Comparison of ENCODE assay signal across 9 cellular contexts in genomic region chr11:110711448-110711775, GRCh38. TPM values are rescaled to one million over a fixed set of nuclear protein-coding genes. Genes with fewer than 3 reads are reported as not detected.
DNase-seq lines count a peak whose midpoint lies in the region; ATAC-seq and TF ChIP-seq lines count a peak whose summit lies in the region.
"Had no signal": no experiment of that assay in that cellular context is flagged by ENCODE, and none has a peak within 500 bp of the region (broad histone marks: within the 10 kb centered on the region; RNA-seq: fewer than 3 reads in every experiment).

No MANE protein-coding gene starts in this region.

- no peaks in the 10 kb centered on the region for H3K36me3 ChIP-seq in GM06990 (ENCODE audit: control insufficient read depth, insufficient read depth, low read length)
- no peaks in the 10 kb centered on the region for H3K36me3 ChIP-seq in RWPE2 (ENCODE audit: low read depth)
- no peaks in the 10 kb centered on the region for H3K36me3 ChIP-seq in psoas muscle (ENCODE audit: insufficient read depth in 1 of 2, low read depth in 1 of 2)

- H3K4me1 ChIP-seq in RWPE2 (ENCODE audit: insufficient read depth, poor library complexity, severe bottlenecking) (no peaks in the 10 kb centered on the region), psoas muscle (peaks cover 6% of the 10 kb centered on the region)

- peak; percentile 0 for DNase-seq in GM06990 (ENCODE audit: extremely low read depth, insufficient read length)
- no peak for DNase-seq in RWPE2 (ENCODE audit: low spot score)
- no peak for DNase-seq in fibroblast of mammary gland (ENCODE audit: low read depth)
- no peak for DNase-seq in psoas muscle
- DNase-seq in sciatic nerve (ENCODE audit: low spot score), result no peak
- DNase-seq in NK-92 (lab: John Stamatoyannopoulos, UW; ENCODE audit: unreplicated experiment), result no peak
- DNase-seq in G401 (ENCODE audit: low spot score), result no peak
- DNase-seq: activated naive CD4-positive, alpha-beta T cell had no signal

- intact Hi-C loops in psoas muscle (cut with DNase I), result loop anchor here in 1 of 2 donors (5.0 kb wide), 1 partner anchor 516 kb away; no protein-coding TSS in a partner anchor
- intact Hi-C loops in sciatic nerve (cut with DNase I), result loop anchor here (10.0 kb wide), 1 partner anchor 513 kb away; no protein-coding TSS in a partner anchor

- no peaks in the 10 kb centered on the region for H3K9me3 ChIP-seq in RWPE2 (ENCODE audit: severe bottlenecking)
- no peaks in the 10 kb centered on the region for H3K9me3 ChIP-seq in psoas muscle

- ATAC-seq in RWPE2 (ENCODE audit: low read depth) (peak; percentile 8; the same call in 1 of the 3 replicates), psoas muscle (no peak), sciatic nerve (no peak), HG03439 (IDR thresholded peaks at IDR 0.05; ENCODE audit: unreplicated experiment) (no peak)

- WGBS in psoas muscle, 3 donors, result 0 to 1% (median 0%) methylated on average over 22 to 24 of the region's 24 CpGs

- H3K27me3 ChIP-seq in GM06990 (replicated peaks; ENCODE audit: control insufficient read depth, insufficient read depth, low read length) (peaks cover 2% of the 10 kb centered on the region), RWPE2 (ENCODE audit: insufficient read depth, poor library complexity, severe bottlenecking) (peaks cover 59% of the 10 kb centered on the region), psoas muscle (ENCODE audit: insufficient read depth in 3 of 3, low read length in 2 of 3) (no peaks in the 10 kb centered on the region)

- in situ Hi-C loops in G401 (cut with HindIII; ENCODE audit: low sequenced_read_pairs), result no loop called here

- H3K4me3 ChIP-seq in GM06990 (replicated peaks; ENCODE audit: low read depth, low read length) (peak overlapping the region; percentile 36), RWPE2 (ENCODE audit: severe bottlenecking) (peak overlapping the region; percentile 29), fibroblast of mammary gland (ENCODE audit: control insufficient read depth, low read depth, low read length) (peak overlapping the region; percentile 53), psoas muscle (peak overlapping the region; percentile 85)

- TF ChIP-seq CTCF in GM06990 (IDR thresholded peaks at IDR 0.05; ENCODE audit: insufficient read depth, low read length, poor library complexity, severe bottlenecking), result no peak
- no peak for TF ChIP-seq CTCF in RWPE2 (IDR thresholded peaks at IDR 0.05; ENCODE audit: poor library complexity, severe bottlenecking)
- no peak for TF ChIP-seq CTCF in fibroblast of mammary gland (conservative IDR thresholded peaks at IDR 0.05; ENCODE audit: control insufficient read depth, insufficient read depth, low read depth, low read length)
- no peak for TF ChIP-seq CTCF in psoas muscle (IDR thresholded peaks at IDR 0.05)

- H3K27ac ChIP-seq in RWPE2 (ENCODE audit: poor library complexity, severe bottlenecking), result no peak overlapping the region
- peak overlapping the region; percentile 75 for H3K27ac ChIP-seq in psoas muscle

RNA-seq across cellular contexts. Expression of gene ARHGAP20, which starts 0.8 kb away (rescaled TPM):
- total RNA-seq in psoas muscle, result 1 to 10 TPM in 2 of 4 donors, under 1 TPM in 2; 0.67 to 5.9 (median 1.0) TPM
- polyA plus RNA-seq in psoas muscle, result 1 to 10 TPM in 1 of 3 donors, under 1 TPM in 2; 0.29 to 1.1 (median 0.84) TPM
- 7.7 TPM for total RNA-seq in sciatic nerve
- total RNA-seq in G401 (2014; rRNA removed; shearing (Covaris generic)), result not detected in 2 replicates

Comparison
In these comparisons a context has a peak if more than half of its experiments do, and no peak if none do; other contexts are left out.
1. H3K4me3 ChIP-seq: peak in every context shown above with its lines; median percentile 85 in psoas muscle; 53 in fibroblast of mammary gland; 36 in GM06990; 29 in RWPE2.